Comparison of ENCODE assay signal across 8 cellular contexts in genomic region chr19:13978306-13978705, GRCh38. TPM values are rescaled to one million over a fixed set of nuclear protein-coding genes. Genes with fewer than 3 reads are reported as not detected.
A peak's percentile ranks its signal among the peaks of the same experiment; 100 is the strongest.
DNase-seq lines count a peak whose midpoint lies in the region; TF ChIP-seq lines count a peak whose summit lies in the region.

No MANE protein-coding gene starts in this region.

- H3K79me1 ChIP-seq in neuronal stem cell (ENCODE audit: low read depth, low read length): peaks cover 10% of the 10 kb centered on the region

- no peaks in the 10 kb centered on the region for H3K36me3 ChIP-seq in SJCRH30
- H3K36me3 ChIP-seq in neuronal stem cell (replicated peaks in 1 of 2; ENCODE audit: control insufficient read depth in 2 of 2, insufficient read depth in 2 of 2, low read length in 2 of 2): peaks cover 23 to 25% of the 10 kb centered on the region in 2 donors

- peak overlapping the region; percentile 60 for H3K23ac ChIP-seq in neuronal stem cell (ENCODE audit: low read depth, low read length, poor library complexity)

- no peak overlapping the region for H3K4ac ChIP-seq in neuronal stem cell (ENCODE audit: low read length)

- no peak for TF ChIP-seq CTCF in foreskin fibroblast (IDR thresholded peaks at IDR 0.05; ENCODE audit: low read depth, low read length)

- no peak overlapping the region for H2BK120ac ChIP-seq in neuronal stem cell (ENCODE audit: low read depth, low read length)

- H2AK5ac ChIP-seq in neuronal stem cell (ENCODE audit: low read depth, low read length): no peak overlapping the region

- no peak overlapping the region for H4K8ac ChIP-seq in neuronal stem cell (ENCODE audit: low read depth, low read length)

- H2AFZ ChIP-seq in neuronal stem cell (ENCODE audit: low read length): no peak overlapping the region

- no peaks in the 10 kb centered on the region for H3K4me1 ChIP-seq in SJCRH30
- peaks cover 0 to 10% of the 10 kb centered on the region in 2 donors for H3K4me1 ChIP-seq in neuronal stem cell (ENCODE audit: control insufficient read depth in 2 of 2, insufficient read depth in 1 of 2, low read depth in 1 of 2, low read length in 2 of 2)

- peak overlapping the region; percentile 93 for H2BK15ac ChIP-seq in neuronal stem cell (ENCODE audit: low read length)

- DNase-seq in GM03348 (ENCODE audit: low spot score) (peak; percentile 57), SJCRH30 (peak; percentile 34 to 44), foreskin fibroblast (peak; percentile 25 to 68), neuronal stem cell (ENCODE audit: low spot score) (peak; percentile 85), inferior parietal cortex (ENCODE audit: extremely low spot score) (no peak), activated gamma-delta T cell treated with Interleukin-2 at 50 U/mL for 16 hours (no peak), activated gamma-delta T cell (lab: John Stamatoyannopoulos, UW) (no peak), H4 (ENCODE audit: low spot score) (no peak)

- no CpG with 5 or more reads among the region's 19 CpGs for WGBS in neuronal stem cell (ENCODE audit: extremely low coverage in 2 of 2, insufficient read length in 2 of 2, insufficient replicate concordance in 1 of 2), 2 donors

- peak overlapping the region; percentile 94 for H2BK12ac ChIP-seq in neuronal stem cell (ENCODE audit: low read length)

- H3K27me3 ChIP-seq in SJCRH30 (no peaks in the 10 kb centered on the region), neuronal stem cell (ENCODE audit: control insufficient read depth in 3 of 3, insufficient read depth in 3 of 3, low read depth in 1 of 3, low read length in 3 of 3) (no peaks in the 10 kb centered on the region)

- no peak overlapping the region for H3K4me3 ChIP-seq in SJCRH30
- H3K4me3 ChIP-seq in foreskin fibroblast (ENCODE audit: low read depth in 1 of 2, low read length in 2 of 2): no peak overlapping the region
- H3K4me3 ChIP-seq in neuronal stem cell (ENCODE audit: low read length in 2 of 2): no peak overlapping the region

- no peak overlapping the region for H3K4me2 ChIP-seq in neuronal stem cell (ENCODE audit: insufficient read depth, low read length, poor library complexity, severe bottlenecking)

- peak overlapping the region; percentile 91 for H2BK5ac ChIP-seq in neuronal stem cell (ENCODE audit: low read length)

- no peak overlapping the region for H3K9ac ChIP-seq in neuronal stem cell (ENCODE audit: low read depth, low read length, poor library complexity)

- H3K27ac ChIP-seq in SJCRH30 (no peak overlapping the region), neuronal stem cell (replicated peaks; ENCODE audit: low read length) (no peak overlapping the region)

- H3K9me3 ChIP-seq in SJCRH30 (replicated peaks): no peaks in the 10 kb centered on the region
- H3K9me3 ChIP-seq in neuronal stem cell (replicated peaks in 1 of 2; ENCODE audit: control insufficient read depth in 2 of 2, insufficient read depth in 1 of 2, low read depth in 1 of 2, low read length in 2 of 2): peaks cover 0 to 1% of the 10 kb centered on the region in 2 donors

- H3K14ac ChIP-seq in neuronal stem cell (ENCODE audit: low read length): peak overlapping the region; percentile 31

- peak overlapping the region; percentile 94 for H3K18ac ChIP-seq in neuronal stem cell (ENCODE audit: low read length)

- H4K91ac ChIP-seq in neuronal stem cell (ENCODE audit: low read depth, low read length, poor library complexity): no peak overlapping the region

RNA-seq across cellular contexts. Expression of gene DCAF15, which starts 26.0 kb away (rescaled TPM):
- 37.4 and 39.1 TPM in 2 replicates for total RNA-seq in SJCRH30 (2014; rRNA removed; shearing (Covaris generic))
- 44.9 TPM for polyA plus RNA-seq in neuronal stem cell (2013, experiment 1 of 2)
- polyA plus RNA-seq in neuronal stem cell (2013, experiment 2 of 2): 44.2 TPM
- total RNA-seq in H4 (2014; rRNA removed; shearing (Covaris generic)): 13.8 and 14.2 TPM in 2 replicates

RNA-seq across cellular contexts. Expression of gene RFX1, which starts 27.8 kb away (rescaled TPM):
- 3.9 and 4.4 TPM in 2 replicates for total RNA-seq in SJCRH30 (2014; rRNA removed; shearing (Covaris generic))
- polyA plus RNA-seq in neuronal stem cell (2013, experiment 1 of 2): 7.3 TPM
- 7.5 TPM for polyA plus RNA-seq in neuronal stem cell (2013, experiment 2 of 2)
- 1.1 and 2.0 TPM in 2 replicates for total RNA-seq in H4 (2014; rRNA removed; shearing (Covaris generic))

RNA-seq across cellular contexts. Expression of gene PODNL1, which starts 40.1 kb away (rescaled TPM):
- total RNA-seq in SJCRH30 (2014; rRNA removed; shearing (Covaris generic)): 0.08 TPM in 1 of 2 replicates, not detected in the other
- polyA plus RNA-seq in neuronal stem cell (2013, experiment 1 of 2): 2.8 TPM
- 2.8 TPM for polyA plus RNA-seq in neuronal stem cell (2013, experiment 2 of 2)
- 2.9 and 4.9 TPM in 2 replicates for total RNA-seq in H4 (2014; rRNA removed; shearing (Covaris generic))

RNA-seq across cellular contexts. Expression of gene RLN3, which starts 49.6 kb away (rescaled TPM):
- not detected in 2 replicates for total RNA-seq in SJCRH30 (2014; rRNA removed; shearing (Covaris generic))
- polyA plus RNA-seq in neuronal stem cell (2013, experiment 1 of 2): not detected
- not detected for polyA plus RNA-seq in neuronal stem cell (2013, experiment 2 of 2)
- total RNA-seq in H4 (2014; rRNA removed; shearing (Covaris generic)): not detected in 2 replicates

RNA-seq across cellular contexts. Expression of gene IL27RA, which starts 53.3 kb away (rescaled TPM):
- total RNA-seq in SJCRH30 (2014; rRNA removed; shearing (Covaris generic)): 1.5 TPM in 2 replicates
- polyA plus RNA-seq in neuronal stem cell (2013, experiment 1 of 2): 4.8 TPM
- polyA plus RNA-seq in neuronal stem cell (2013, experiment 2 of 2): 4.3 TPM
- 13.9 and 15.0 TPM in 2 replicates for total RNA-seq in H4 (2014; rRNA removed; shearing (Covaris generic))

Comparison
In these comparisons a context has a peak if more than half of its experiments do, and no peak if none do; other contexts are left out.
1. DNase-seq: peak in GM03348 (single experiment), SJCRH30 (2 of 2), foreskin fibroblast (2 of 2) and neuronal stem cell (single experiment); none in inferior parietal cortex (single experiment), activated gamma-delta T cell treated with Interleukin-2 at 50 U/mL for 16 hours (single experiment), activated gamma-delta T cell (single experiment) and H4 (single experiment).